ENCODE assay signal across 8 cellular contexts in genomic region chr17:17839792-17840707, GRCh38. TPM values are rescaled to one million over a fixed set of nuclear protein-coding genes. Genes with fewer than 3 reads are reported as not detected.
DNase-seq lines count a peak whose midpoint lies in the region; ATAC-seq and TF ChIP-seq lines count a peak whose summit lies in the region.

No MANE protein-coding gene starts in this region.

- TF ChIP-seq CTCF in AG10803 (conservative IDR thresholded peaks at IDR 0.05; ENCODE audit: low read length) = no peak

- H3K27ac Mint-ChIP-seq in activated CD8-positive, alpha-beta T cell treated with anti-CD3 and anti-CD28 coated beads, Interleukin-2, amount 10 ng/mL, durations not matched to agents 7 days and 5 days = peak overlapping the region; percentile 91

- peaks cover 8% of the 10 kb centered on the region for H3K36me3 Mint-ChIP-seq in activated CD8-positive, alpha-beta T cell treated with anti-CD3 and anti-CD28 coated beads, Interleukin-2, amount 10 ng/mL, durations not matched to agents 7 days and 5 days (ENCODE audit: low read depth)

- CTCF ChIA-PET in activated CD8-positive, alpha-beta T cell treated with anti-CD3 and anti-CD28 coated beads, Interleukin-2, amount 10 ng/mL, durations not matched to agents 7 days and 5 days (lab: Charles Lee) = interaction anchor here (0.6 to 1.4 kb wide), 5 partner anchors 10 to 105 kb away, joined by 3 to 7 read pairs (median 3); no protein-coding TSS in a partner anchor

- peak overlapping the region; percentile 61 for H3K4me3 ChIP-seq in AG10803 (ENCODE audit: low read length)

- H3K4me3 Mint-ChIP-seq in activated CD8-positive, alpha-beta T cell treated with anti-CD3 and anti-CD28 coated beads, Interleukin-2, amount 10 ng/mL, durations not matched to agents 7 days and 5 days = peak overlapping the region; percentile 78

- DNase-seq in AG10803 (ENCODE audit: low read depth) (peak; percentile 93), NCI-H82 (lab: John Stamatoyannopoulos, UW) (peak; percentile 94), lung microvascular endothelial cell (ENCODE audit: low read depth in 2 of 2) (peak; percentile 81 to 88)
- peak; percentile 84 for DNase-seq in activated CD8-positive, alpha-beta T cell treated with anti-CD3 and anti-CD28 coated beads, Interleukin-2, amount 10 ng/mL, durations not matched to agents 7 days and 5 days
- DNase-seq in effector CD4-positive, alpha-beta T cell = peak; percentile 72
- peak in 2 of 3 donors; percentile 62 to 79 for DNase-seq in stimulated activated CD4-positive, alpha-beta T cell treated with anti-CD3 and anti-CD28 coated beads, TNF-alpha, amount 100 ng/mL, for 48 hours (ENCODE audit: low read depth in 3 of 3)

- no peaks in the 10 kb centered on the region for H3K27me3 Mint-ChIP-seq in activated CD8-positive, alpha-beta T cell treated with anti-CD3 and anti-CD28 coated beads, Interleukin-2, amount 10 ng/mL, durations not matched to agents 7 days and 5 days (ENCODE audit: low read depth)

- POLR2A ChIA-PET in activated CD8-positive, alpha-beta T cell treated with anti-CD3 and anti-CD28 coated beads, Interleukin-2, amount 10 ng/mL, durations not matched to agents 7 days and 5 days (lab: Charles Lee) = interaction anchor here (1.0 to 4.8 kb wide), 4 partner anchors 8 to 16 kb away, joined by 3 to 117 read pairs (median 45); no protein-coding TSS in a partner anchor

- H3K9me3 Mint-ChIP-seq in activated CD8-positive, alpha-beta T cell treated with anti-CD3 and anti-CD28 coated beads, Interleukin-2, amount 10 ng/mL, durations not matched to agents 7 days and 5 days (ENCODE audit: insufficient read depth) = no peaks in the 10 kb centered on the region

- ATAC-seq in HG03354 (IDR thresholded peaks at IDR 0.05; ENCODE audit: poor library complexity, severe bottlenecking, unreplicated experiment) = peak; percentile 59
- peak; percentile 72 for ATAC-seq in activated CD8-positive, alpha-beta T cell treated with anti-CD3 and anti-CD28 coated beads, Interleukin-2, amount 10 ng/mL, durations not matched to agents 7 days and 5 days

- peak; percentile 95 for TF ChIP-seq POLR2A in GM19099 (IDR thresholded peaks at IDR 0.05; ENCODE audit: extremely low read depth, insufficient read length, low read depth)

- peaks cover 58% of the 10 kb centered on the region for H3K4me1 Mint-ChIP-seq in activated CD8-positive, alpha-beta T cell treated with anti-CD3 and anti-CD28 coated beads, Interleukin-2, amount 10 ng/mL, durations not matched to agents 7 days and 5 days (ENCODE audit: low read depth)

RNA-seq across cellular contexts. Expression of gene SREBF1, which starts 3.3 kb away (rescaled TPM):
- total RNA-seq in activated CD8-positive, alpha-beta T cell treated with anti-CD3 and anti-CD28 coated beads, Interleukin-2, amount 10 ng/mL, durations not matched to agents 7 days and 5 days = 100 to 1,000 TPM; 212 to 254 TPM
- 28.4 and 41.4 TPM in 2 replicates for total RNA-seq in lung microvascular endothelial cell

Comparison
In these comparisons a context has a peak if more than half of its experiments do, and no peak if none do; other contexts are left out.
1. Peak in every context shown above with its lines: DNase-seq, ATAC-seq and H3K4me3 ChIP-seq.